ENCODE assay signal across 16 cellular contexts in the genomic region with DNA sequence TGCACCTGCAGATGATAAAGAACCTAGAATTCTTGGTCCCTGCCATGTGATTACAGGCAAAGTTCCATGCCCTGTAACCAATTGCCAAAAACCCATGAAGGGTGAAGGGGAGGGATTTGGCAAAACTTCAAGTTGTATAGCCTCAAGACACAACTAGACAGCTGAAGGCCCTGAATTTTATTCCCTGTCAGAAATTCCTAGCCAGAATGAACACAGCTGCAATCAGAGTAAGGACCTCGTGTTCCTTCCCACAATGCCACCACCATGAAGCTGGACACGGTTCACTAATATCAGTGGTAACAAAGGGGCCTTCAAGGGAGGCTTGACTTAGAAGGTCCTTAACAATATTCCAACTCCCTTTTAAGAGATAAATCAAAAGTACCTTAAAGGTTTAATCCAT. TPM values are rescaled to one million over a fixed set of nuclear protein-coding genes. Genes with fewer than 3 reads are reported as not detected.
DNase-seq lines count a peak whose midpoint lies in the region; ATAC-seq and TF ChIP-seq lines count a peak whose summit lies in the region.
"Had no signal": no experiment of that assay in that cellular context is flagged by ENCODE, and none has a peak within 500 bp of the region (broad histone marks: within the 10 kb centered on the region; RNA-seq: fewer than 3 reads in every experiment).

No MANE protein-coding gene starts in this region.

- no peaks in the 10 kb centered on the region for H3K36me3 ChIP-seq in upper lobe of left lung
- H3K36me3 ChIP-seq: BE2C had no signal

- no peak for TF ChIP-seq EP300 in upper lobe of left lung (IDR thresholded peaks at IDR 0.05)

- in situ Hi-C loops in GM13977 (cut with MboI; ENCODE audit: low pct_unique_long_range_greater_than_20kb, low sequenced_read_pairs, unreplicated experiment) = no loop called here

- H3K27me3 ChIP-seq in upper lobe of left lung = no peaks in the 10 kb centered on the region
- H3K27me3 ChIP-seq: BE2C had no signal

- no peak for ATAC-seq in upper lobe of left lung (ENCODE audit: low FRiP score in 2 of 2)
- ATAC-seq: A549, GM12878 had no signal

- H3K4me1 ChIP-seq in upper lobe of left lung = no peaks in the 10 kb centered on the region
- H3K4me1 ChIP-seq: A549, BE2C had no signal

- DNase-seq in DMS79 (lab: John Stamatoyannopoulos, UW) (peak; percentile 20), DMS79 treated with DMSO at 0.1 percent for 48 hours (lab: John Stamatoyannopoulos, UW) (peak; percentile 24), foreskin melanocyte (peak; percentile 23), renal cortical epithelial cell (ENCODE audit: low read depth) (peak; percentile 41), GM13977 (ENCODE audit: low spot score) (no peak), upper lobe of left lung (no peak)
- no peak for DNase-seq in activated naive CD4-positive, alpha-beta T cell treated with anti-CD3 and anti-CD28 coated beads, Interleukin-2, amount 50 U/mL, for 16 hours
- DNase-seq: BE2C; CD4-positive, alpha-beta memory T cell; COR-L47; DMS53; GOT3; H9 had no signal

- TF ChIP-seq POLR2A in upper lobe of left lung (IDR thresholded peaks at IDR 0.05) = no peak

- no peak overlapping the region for H3K4me3 ChIP-seq in upper lobe of left lung
- H3K4me3 ChIP-seq: A549, GM12878 had no signal

- H3K9me3 ChIP-seq in upper lobe of left lung = no peaks in the 10 kb centered on the region
- H3K9me3 ChIP-seq: A549, BE2C had no signal

- 76% methylated on average over 2 of the region's 2 CpGs for WGBS in upper lobe of left lung, 2 donors

- H3K27ac ChIP-seq in upper lobe of left lung = no peak overlapping the region
- H3K27ac ChIP-seq: A549, C4-2B had no signal

- TF ChIP-seq CTCF in GM13977 (IDR thresholded peaks at IDR 0.05; ENCODE audit: extremely low read depth, insufficient read depth, missing control alignments) (no peak), upper lobe of left lung (IDR thresholded peaks at IDR 0.05) (no peak)

RNA-seq across cellular contexts. Expression of a gene that starts 22.5 kb away (rescaled TPM):
- total RNA-seq in renal cortical epithelial cell (3.5 and 8.1 TPM in 2 replicates), upper lobe of left lung (1 to 10 TPM; 2.2 to 9.6 (median 5.2) TPM)

Comparison
In these comparisons a context has a peak if more than half of its experiments do, and no peak if none do; other contexts are left out.
1. DNase-seq: peak in DMS79 (single experiment), DMS79 treated with DMSO at 0.1 percent for 48 hours (single experiment), foreskin melanocyte (single experiment) and renal cortical epithelial cell (single experiment); none in activated naive CD4-positive, alpha-beta T cell treated with anti-CD3 and anti-CD28 coated beads, Interleukin-2, amount 50 U/mL, for 16 hours (single experiment), GM13977 (single experiment) and upper lobe of left lung (0 of 2).